11 cellular contexts compared by ENCODE assay signal in genomic region chr13:51137250-51137649, GRCh38. TPM values are rescaled to one million over a fixed set of nuclear protein-coding genes. Genes with fewer than 3 reads are reported as not detected.
"Had no signal": no experiment of that assay in that cellular context is flagged by ENCODE, and none has a peak within 500 bp of the region (broad histone marks: within the 10 kb centered on the region; RNA-seq: fewer than 3 reads in every experiment).

No MANE protein-coding gene starts in this region.

- DNase-seq: H7, HFFc6, IMR-90, KG1 had no signal

- H3K36me3 ChIP-seq: HAP-1 had no signal

- H3K4me3 Mint-ChIP-seq: GM23338, HFFc6 had no signal

- H3K4me3 ChIP-seq: GM23338, HAP-1, K562 had no signal

- H3K4me1 Mint-ChIP-seq: GM23338 had no signal

- H3K9me3 ChIP-seq: HAP-1 had no signal

- FAIRE-seq: HTR-8/SVneo, K562 had no signal

- H3K9me3 Mint-ChIP-seq: HFFc6 had no signal

- H3K4me2 ChIP-seq: GM23338 had no signal

- H2AFZ ChIP-seq: GM23338 had no signal

- H3K27ac Mint-ChIP-seq: GM23338, HFFc6 had no signal

- ATAC-seq: GM23338, HCT116, K562 had no signal

RNA-seq across cellular contexts. Expression of gene C13orf42, which starts 26.2 kb away (rescaled TPM):
- total RNA-seq: H4, HFFc6, HT-29, IMR-90 had no signal
- polyA plus RNA-seq: IMR-90, K562 had no signal
